ENCODE assay signal across 12 cellular contexts in genomic region chr10:17851611-17852010, GRCh38. TPM values are rescaled to one million over a fixed set of nuclear protein-coding genes. Genes with fewer than 3 reads are reported as not detected.
DNase-seq lines count a peak whose midpoint lies in the region; ATAC-seq and TF ChIP-seq lines count a peak whose summit lies in the region.
"Had no signal": no experiment of that assay in that cellular context is flagged by ENCODE, and none has a peak within 500 bp of the region (broad histone marks: within the 10 kb centered on the region; RNA-seq: fewer than 3 reads in every experiment).

No MANE protein-coding gene starts in this region.

- POLR2A ChIA-PET in naive thymus-derived CD4-positive, alpha-beta T cell (lab: Charles Lee): no interaction called here

- peaks cover 0 to 42% (median 0%) of the 10 kb centered on the region in 5 donors for H3K27me3 Mint-ChIP-seq in naive thymus-derived CD4-positive, alpha-beta T cell
- peaks cover 8% of the 10 kb centered on the region for H3K27me3 Mint-ChIP-seq in osteocyte (ENCODE audit: unreplicated experiment)
- H3K27me3 Mint-ChIP-seq: activated naive CD4-positive, alpha-beta T cell treated with anti-CD3 and anti-CD28 coated beads, Interleukin-2, amount 10 ng/mL, durations not matched to agents 7 days and 5 days had no signal

- H3K4me3 Mint-ChIP-seq in naive thymus-derived CD4-positive, alpha-beta T cell: no peak overlapping the region
- no peak overlapping the region for H3K4me3 Mint-ChIP-seq in osteocyte (ENCODE audit: unreplicated experiment)
- H3K4me3 Mint-ChIP-seq: activated naive CD4-positive, alpha-beta T cell treated with anti-CD3 and anti-CD28 coated beads, Interleukin-2, amount 10 ng/mL, durations not matched to agents 7 days and 5 days had no signal

- peak; percentile 41 for ATAC-seq in naive thymus-derived CD4-positive, alpha-beta T cell

- no peak overlapping the region for H3K27ac ChIP-seq in naive thymus-derived CD4-positive, alpha-beta T cell (ENCODE audit: low read depth, low read length)
- H3K27ac ChIP-seq in uterus: no peak overlapping the region
- H3K27ac ChIP-seq: KMS-11 had no signal

- H3K4me1 Mint-ChIP-seq in naive thymus-derived CD4-positive, alpha-beta T cell: peaks cover 0 to 3% (median 0%) of the 10 kb centered on the region in 7 donors
- peaks cover 3% of the 10 kb centered on the region for H3K4me1 Mint-ChIP-seq in osteocyte (ENCODE audit: unreplicated experiment)
- H3K4me1 Mint-ChIP-seq: activated naive CD4-positive, alpha-beta T cell treated with anti-CD3 and anti-CD28 coated beads, Interleukin-2, amount 10 ng/mL, durations not matched to agents 7 days and 5 days had no signal

- intact Hi-C loops in naive thymus-derived CD4-positive, alpha-beta T cell (cut with micrococcal nuclease): no loop called here
- intact Hi-C loops in uterus (cut with DNase I; ENCODE audit: low total_unique reads): no loop called here

- H3K36me3 ChIP-seq in naive thymus-derived CD4-positive, alpha-beta T cell (ENCODE audit: control insufficient read depth in 2 of 3, insufficient read depth in 3 of 3, low read length in 3 of 3): no peaks in the 10 kb centered on the region
- H3K36me3 ChIP-seq in uterus: no peaks in the 10 kb centered on the region

- H3K9me3 Mint-ChIP-seq in naive thymus-derived CD4-positive, alpha-beta T cell: no peaks in the 10 kb centered on the region
- no peaks in the 10 kb centered on the region for H3K9me3 Mint-ChIP-seq in osteocyte (ENCODE audit: unreplicated experiment)
- H3K9me3 Mint-ChIP-seq: activated naive CD4-positive, alpha-beta T cell treated with anti-CD3 and anti-CD28 coated beads, Interleukin-2, amount 10 ng/mL, durations not matched to agents 7 days and 5 days had no signal

- H3K36me3 Mint-ChIP-seq in naive thymus-derived CD4-positive, alpha-beta T cell: no peaks in the 10 kb centered on the region
- no peaks in the 10 kb centered on the region for H3K36me3 Mint-ChIP-seq in osteocyte (ENCODE audit: unreplicated experiment)
- H3K36me3 Mint-ChIP-seq: activated naive CD4-positive, alpha-beta T cell treated with anti-CD3 and anti-CD28 coated beads, Interleukin-2, amount 10 ng/mL, durations not matched to agents 7 days and 5 days had no signal

- peak; percentile 89 for DNase-seq in DMS53 (lab: John Stamatoyannopoulos, UW)
- DNase-seq in NCI-H446 (lab: John Stamatoyannopoulos, UW): peak; percentile 59 to 87
- DNase-seq in anterior cingulate cortex (lab: John Stamatoyannopoulos, UW): peak in 34 of 58 donors; percentile 0 to 45 (median 19)
- no peak for DNase-seq in naive thymus-derived CD4-positive, alpha-beta T cell
- DNase-seq in HuH-7 (ENCODE audit: low spot score): no peak
- DNase-seq in osteocyte (ENCODE audit: extremely low spot score, unreplicated experiment): no peak
- no peak for DNase-seq in uterus
- DNase-seq in D341Med (ENCODE audit: low spot score): no peak
- DNase-seq: activated CD4-positive, CD25-positive, alpha-beta regulatory T cell treated with anti-CD3 and anti-CD28 coated beads, Interleukin-2, amount 50 U/mL, for 72 hours; activated naive CD4-positive, alpha-beta T cell treated with anti-CD3 and anti-CD28 coated beads, Interleukin-2, amount 10 ng/mL, durations not matched to agents 7 days and 5 days; DMS79 treated with DMSO at 0.1 percent for 48 hours had no signal

- H3K27ac Mint-ChIP-seq in naive thymus-derived CD4-positive, alpha-beta T cell: no peak overlapping the region
- no peak overlapping the region for H3K27ac Mint-ChIP-seq in osteocyte (ENCODE audit: unreplicated experiment)
- H3K27ac Mint-ChIP-seq: activated naive CD4-positive, alpha-beta T cell treated with anti-CD3 and anti-CD28 coated beads, Interleukin-2, amount 10 ng/mL, durations not matched to agents 7 days and 5 days had no signal

- H3K27me3 ChIP-seq in naive thymus-derived CD4-positive, alpha-beta T cell (ENCODE audit: control insufficient read depth in 2 of 2, insufficient read depth in 2 of 2, low read length in 2 of 2): no peaks in the 10 kb centered on the region
- H3K27me3 ChIP-seq in uterus: no peaks in the 10 kb centered on the region

- CTCF ChIA-PET in naive thymus-derived CD4-positive, alpha-beta T cell (lab: Charles Lee): no interaction called here

- no peak overlapping the region for H3K4me3 ChIP-seq in naive thymus-derived CD4-positive, alpha-beta T cell (ENCODE audit: low read length)
- no peak overlapping the region for H3K4me3 ChIP-seq in uterus

- no peak for TF ChIP-seq CTCF in osteocyte (IDR thresholded peaks at IDR 0.05)
- no peak for TF ChIP-seq CTCF in uterus (IDR thresholded peaks at IDR 0.05)

- no peaks in the 10 kb centered on the region for H3K4me1 ChIP-seq in naive thymus-derived CD4-positive, alpha-beta T cell (ENCODE audit: control insufficient read depth in 2 of 2, insufficient read depth in 2 of 2, low read length in 2 of 2)
- H3K4me1 ChIP-seq in uterus: no peaks in the 10 kb centered on the region

- no peaks in the 10 kb centered on the region for H3K9me3 ChIP-seq in naive thymus-derived CD4-positive, alpha-beta T cell (ENCODE audit: control insufficient read depth in 2 of 3, low read length in 3 of 3)
- H3K9me3 ChIP-seq in uterus: no peaks in the 10 kb centered on the region

- TF ChIP-seq POLR2A in uterus (IDR thresholded peaks at IDR 0.05): no peak

RNA-seq across cellular contexts. Expression of gene MRC1, which starts 42.5 kb away (rescaled TPM):
- 1 to 10 TPM in 2 of 5 experiments, under 1 TPM in 2, not detected in 1; 0.13 to 3.5 (median 1.9) TPM for total RNA-seq in naive thymus-derived CD4-positive, alpha-beta T cell
- polyA plus RNA-seq in naive thymus-derived CD4-positive, alpha-beta T cell: not detected
- total RNA-seq in osteocyte (not detected in 2 replicates), uterus (10 to 100 TPM; 14.9 to 51.8 (median 28.0) TPM)

Comparison
In these comparisons a context has a peak if more than half of its experiments do, and no peak if none do; other contexts are left out.
1. DNase-seq: peak in DMS53 (single experiment), NCI-H446 (2 of 2) and anterior cingulate cortex (34 of 58); none in naive thymus-derived CD4-positive, alpha-beta T cell (0 of 9), HuH-7 (single experiment), osteocyte (single experiment), uterus (0 of 2) and D341Med (single experiment).